In the genomic region with DNA sequence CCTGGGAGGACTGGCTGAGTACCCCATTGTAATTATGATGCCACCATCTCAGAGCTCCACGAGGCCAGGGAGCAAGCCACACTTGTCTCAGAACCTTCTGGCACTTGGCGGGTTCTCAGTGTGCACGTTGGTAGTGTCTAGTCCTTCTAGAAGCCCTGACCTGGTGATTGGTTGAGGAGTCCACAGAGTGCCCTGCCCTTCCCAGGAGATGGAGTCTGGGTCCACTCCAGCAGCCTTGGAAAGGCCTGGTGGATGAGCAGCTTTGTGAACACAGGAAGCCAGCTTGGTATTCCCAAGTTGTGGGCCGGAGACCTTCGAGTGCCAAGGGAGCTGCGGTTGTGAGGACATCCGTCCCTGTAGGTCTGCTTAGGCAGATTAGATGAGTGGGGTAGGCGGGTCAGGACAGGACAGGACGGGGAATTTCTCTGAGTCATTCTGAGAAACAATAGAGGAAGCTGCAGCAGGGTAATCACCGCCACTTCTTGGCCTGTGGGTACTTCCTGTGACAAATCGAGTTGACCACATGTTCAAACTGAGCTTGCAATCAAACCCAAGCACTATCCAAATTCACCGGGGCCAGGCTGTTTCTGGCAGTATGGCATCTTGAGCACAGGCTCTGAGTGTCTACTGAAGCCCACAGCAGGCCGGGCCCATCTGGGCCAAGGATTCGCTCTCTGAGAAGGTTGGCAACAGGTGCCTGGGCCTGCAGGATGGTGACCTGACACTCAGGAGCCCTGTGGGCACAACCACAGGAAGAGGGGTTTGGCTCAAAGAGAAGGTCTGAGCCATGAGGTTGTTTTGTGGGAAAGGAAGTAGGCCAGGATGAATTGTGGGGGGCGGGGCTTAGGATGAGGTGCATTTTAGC, we compare ENCODE assay signal across 8 cellular contexts.
A peak's percentile ranks its signal among the peaks of the same experiment; 100 is the strongest.
DNase-seq lines count a peak whose midpoint lies in the region; ATAC-seq and TF ChIP-seq lines count a peak whose summit lies in the region.

No MANE protein-coding gene starts in this region.

- H3K36me3 ChIP-seq in mesenchymal stem cell (ENCODE audit: control insufficient read depth in 1 of 2, insufficient read depth in 2 of 2, low read depth in 1 of 2, low read length in 2 of 2), result peaks cover 3 to 14% of the 10 kb centered on the region in 2 experiments

- peak overlapping the region; percentile 19 for H3K9ac ChIP-seq in mesenchymal stem cell (ENCODE audit: low read length)

- H3K4me1 ChIP-seq in mesenchymal stem cell (ENCODE audit: control insufficient read depth, insufficient read depth, low read depth, low read length), result peaks cover 30% of the 10 kb centered on the region

- H3K4me3 ChIP-seq in Jurkat, Clone E6-1 (ENCODE audit: low read length), result no peak overlapping the region
- H3K4me3 ChIP-seq in choroid plexus epithelial cell (ENCODE audit: low read depth, low read length), result no peak overlapping the region
- H3K4me3 ChIP-seq in mesenchymal stem cell (ENCODE audit: insufficient read depth in 1 of 2, low read depth in 1 of 2, low read length in 2 of 2), result no peak overlapping the region

- H3K9me3 ChIP-seq in mesenchymal stem cell (ENCODE audit: control insufficient read depth, low read length), result no peaks in the 10 kb centered on the region

- peak overlapping the region; percentile 83 for H2BK120ac ChIP-seq in mesenchymal stem cell (ENCODE audit: low read depth, low read length)

- peak overlapping the region; percentile 69 for H2AK5ac ChIP-seq in mesenchymal stem cell (ENCODE audit: low read length, severe bottlenecking)

- H2BK12ac ChIP-seq in mesenchymal stem cell (ENCODE audit: low read length in 2 of 2), result peak overlapping the region; percentile 80 to 98

- H4K8ac ChIP-seq in mesenchymal stem cell (ENCODE audit: low read length), result peak overlapping the region; percentile 87

- ATAC-seq in GM21825 (IDR thresholded peaks at IDR 0.05; ENCODE audit: unreplicated experiment), result peak; percentile 93
- peak; percentile 93 to 94 for ATAC-seq in activated CD4-positive, CD25-positive, alpha-beta regulatory T cell treated with anti-CD3 and anti-CD28 coated beads, Interleukin-2, amount 50 U/mL, for 24 hours

- TF ChIP-seq CTCF in choroid plexus epithelial cell (conservative IDR thresholded peaks at IDR 0.05; ENCODE audit: low read depth, low read length), result no peak

- no peak overlapping the region for H3K14ac ChIP-seq in mesenchymal stem cell (ENCODE audit: low read length in 2 of 2)

- H3K18ac ChIP-seq in mesenchymal stem cell (ENCODE audit: low read depth in 1 of 2, low read length in 2 of 2), result peak overlapping the region; percentile 78 to 86

- H2BK15ac ChIP-seq in mesenchymal stem cell (ENCODE audit: low read depth, poor library complexity, severe bottlenecking), result peak overlapping the region; percentile 26

- peak overlapping the region; percentile 8 for H3K27ac ChIP-seq in mesenchymal stem cell (ENCODE audit: low read length, poor library complexity, severe bottlenecking)

- peak overlapping the region; percentile 20 to 81 for H3K4ac ChIP-seq in mesenchymal stem cell (ENCODE audit: low read depth in 1 of 2, low read length in 2 of 2)

- no peaks in the 10 kb centered on the region for H3K27me3 ChIP-seq in mesenchymal stem cell (ENCODE audit: control insufficient read depth in 1 of 2, insufficient read depth in 1 of 2, low read length in 2 of 2)

- no peak overlapping the region for H3K4me2 ChIP-seq in mesenchymal stem cell (ENCODE audit: low read length, poor library complexity, severe bottlenecking)

- H3K23ac ChIP-seq in mesenchymal stem cell (ENCODE audit: low read length in 2 of 2), result peak overlapping the region in 1 of 2 experiments; percentile 5

- peak overlapping the region; percentile 47 for H4K91ac ChIP-seq in mesenchymal stem cell (ENCODE audit: low read length)

- H2AFZ ChIP-seq in mesenchymal stem cell (ENCODE audit: low read depth, low read length), result peak overlapping the region; percentile 32

- H3K79me1 ChIP-seq in mesenchymal stem cell (replicated peaks; ENCODE audit: low read length, poor library complexity, severe bottlenecking), result no peaks in the 10 kb centered on the region

- peak; percentile 56 for DNase-seq in GDM1 (lab: John Stamatoyannopoulos, UW)
- DNase-seq in Jurkat, Clone E6-1 (ENCODE audit: low read depth, low spot score), result peak; percentile 88
- DNase-seq in choroid plexus epithelial cell (ENCODE audit: low read depth), result peak; percentile 59
- peak; percentile 90 for DNase-seq in mesenchymal stem cell
- peak; percentile 27 for DNase-seq in stimulated activated CD8-positive, alpha-beta memory T cell treated with anti-CD3 and anti-CD28 coated beads, Interleukin-7, amount 100 ng/mL, for 24 hours (ENCODE audit: low read depth)
- DNase-seq in NCI-H146 (lab: John Stamatoyannopoulos, UW), result no peak

- 36% methylated on average over 15 of the region's 15 CpGs for WGBS in mesenchymal stem cell

- no peak overlapping the region for H2BK5ac ChIP-seq in mesenchymal stem cell (ENCODE audit: low read depth, low read length, poor library complexity, severe bottlenecking)
